Comparison of ENCODE assay signal across 29 cellular contexts in the genomic region with DNA sequence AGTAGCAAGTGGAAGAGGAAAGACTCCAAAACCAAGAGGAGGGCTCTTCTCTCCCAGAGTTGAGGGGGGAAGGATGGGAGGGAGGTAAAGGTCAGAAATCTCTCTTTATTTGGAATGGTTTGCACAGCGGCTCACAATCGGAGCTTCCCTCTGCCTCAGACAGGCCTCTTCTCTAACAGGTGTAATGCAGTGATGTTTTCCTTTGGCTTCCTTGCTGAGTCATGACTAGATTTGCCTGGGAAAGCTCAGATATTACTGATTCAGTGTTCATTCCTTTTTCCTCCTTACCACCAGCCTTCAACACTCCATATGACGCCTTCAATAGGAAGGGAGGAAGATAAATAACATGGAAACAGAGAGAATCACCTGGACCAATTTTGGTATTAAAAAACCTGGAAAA.
"Had no signal": no experiment of that assay in that cellular context is flagged by ENCODE, and none has a peak within 500 bp of the region (broad histone marks: within the 10 kb centered on the region; RNA-seq: fewer than 3 reads in every experiment).

No MANE protein-coding gene starts in this region.

- H2AFZ ChIP-seq: parathyroid adenoma had no signal

- H3K36me3 Mint-ChIP-seq: mesothelial cell of epicardium; naive B cell; stimulated activated effector memory CD8-positive, alpha-beta T cell treated with anti-CD3 and anti-CD28 coated beads, Interleukin-12 subunit alpha, Interleukin-12 subunit beta, amount 100 ng/mL, for 72 hours had no signal

- H3K9ac ChIP-seq: parathyroid adenoma had no signal

- H3K4me3 ChIP-seq: gastrocnemius medialis, left lung, mucosa of descending colon, prostate gland, sigmoid colon, stomach, thyroid gland, vagina had no signal

- H3K27ac ChIP-seq: epithelial cell of prostate, gastrocnemius medialis, left lung, parathyroid adenoma, prostate gland, sigmoid colon, stomach, thyroid gland, vagina had no signal

- DNase-seq: effector CD8-positive, alpha-beta T cell; endodermal cell; foreskin fibroblast; gastrocnemius medialis; head of caudate nucleus; kidney; left cardiac atrium; left lung; mesenchymal stem cell; mucosa of descending colon; naive B cell; right cardiac atrium; sigmoid colon; stimulated activated CD4-positive, alpha-beta T cell treated with anti-CD3 and anti-CD28 coated beads, Interleukin-2, amount 100 ng/mL, for 24 hours; stimulated activated CD4-positive, alpha-beta T cell treated with anti-CD3 and anti-CD28 coated beads, Interleukin-4, amount 100 ng/mL, for 24 hours; stimulated activated naive CD4-positive, alpha-beta T cell treated with Interleukin-2 at 50 U/mL for 16 hours; stomach; thyroid gland; trophoblast cell had no signal

- H3K9me3 Mint-ChIP-seq: neural crest cell; stimulated activated effector memory CD8-positive, alpha-beta T cell treated with anti-CD3 and anti-CD28 coated beads, Interleukin-12 subunit alpha, Interleukin-12 subunit beta, amount 100 ng/mL, for 72 hours had no signal

- H3K27ac Mint-ChIP-seq: dendritic cell treated with granulocyte-macrophage colony-stimulating factor and Interleukin-4, amounts not matched to agents 40 ng/mL and 50 ng/mL, for 4 days; endodermal cell; mesothelial cell of epicardium; naive B cell; stimulated activated effector memory CD8-positive, alpha-beta T cell treated with anti-CD3 and anti-CD28 coated beads, Interleukin-12 subunit alpha, Interleukin-12 subunit beta, amount 100 ng/mL, for 72 hours had no signal

- ATAC-seq: esophagus mucosa; gastrocnemius medialis; left cardiac atrium; left lung; mucosa of descending colon; right cardiac atrium; stimulated activated effector memory CD8-positive, alpha-beta T cell treated with anti-CD3 and anti-CD28 coated beads, Interleukin-12 subunit alpha, Interleukin-12 subunit beta, amount 100 ng/mL, for 72 hours had no signal

- H3K27me3 ChIP-seq: gastrocnemius medialis, left lung, sigmoid colon, stomach, thyroid gland, vagina had no signal

- H3K9me3 ChIP-seq: gastrocnemius medialis, left lung, mucosa of descending colon, prostate gland, sigmoid colon, stomach, thyroid gland, vagina had no signal

- H3K36me3 ChIP-seq: gastrocnemius medialis, left lung, prostate gland, sigmoid colon, stomach, thyroid gland, vagina had no signal

- FAIRE-seq: colon, kidney had no signal

- H3K4me1 Mint-ChIP-seq: naive B cell; neural crest cell; stimulated activated effector memory CD8-positive, alpha-beta T cell treated with anti-CD3 and anti-CD28 coated beads, Interleukin-12 subunit alpha, Interleukin-12 subunit beta, amount 100 ng/mL, for 72 hours had no signal

- H3K4me3 Mint-ChIP-seq: dendritic cell treated with granulocyte-macrophage colony-stimulating factor and Interleukin-4, amounts not matched to agents 40 ng/mL and 50 ng/mL, for 4 days; endodermal cell; mesothelial cell of epicardium; naive B cell; neural crest cell; stimulated activated effector memory CD8-positive, alpha-beta T cell treated with anti-CD3 and anti-CD28 coated beads, Interleukin-12 subunit alpha, Interleukin-12 subunit beta, amount 100 ng/mL, for 72 hours had no signal

- H3K4me1 ChIP-seq: gastrocnemius medialis, left lung, parathyroid adenoma, prostate gland, thyroid gland, vagina had no signal

- H3K27me3 Mint-ChIP-seq: naive B cell had no signal
